10 cellular contexts compared by ENCODE assay signal in genomic region chr12:68290126-68290525, GRCh38. TPM values are rescaled to one million over a fixed set of nuclear protein-coding genes. Genes with fewer than 3 reads are reported as not detected.
DNase-seq lines count a peak whose midpoint lies in the region; ATAC-seq, FAIRE-seq and TF ChIP-seq lines count a peak whose summit lies in the region.
"Had no signal": no experiment of that assay in that cellular context is flagged by ENCODE, and none has a peak within 500 bp of the region (broad histone marks: within the 10 kb centered on the region; RNA-seq: fewer than 3 reads in every experiment).

No MANE protein-coding gene starts in this region.

- TF ChIP-seq POLR2A in H54 (IDR thresholded peaks at IDR 0.05; ENCODE audit: low read depth, low read length) = no peak

- H3K27me3 Mint-ChIP-seq in activated naive CD8-positive, alpha-beta T cell treated with anti-CD3 and anti-CD28 coated beads, Interleukin-2, amount 10 ng/mL, durations not matched to agents 7 days and 5 days = no peaks in the 10 kb centered on the region

- intact Hi-C loops in Right ventricle myocardium inferior (cut with DNase I) = no loop called here

- POLR2A ChIA-PET in activated naive CD8-positive, alpha-beta T cell treated with anti-CD3 and anti-CD28 coated beads, Interleukin-2, amount 10 ng/mL, durations not matched to agents 7 days and 5 days (lab: Charles Lee) = no interaction called here

- peaks cover 2% of the 10 kb centered on the region for H3K9me3 Mint-ChIP-seq in activated naive CD8-positive, alpha-beta T cell treated with anti-CD3 and anti-CD28 coated beads, Interleukin-2, amount 10 ng/mL, durations not matched to agents 7 days and 5 days

- FAIRE-seq in H54 (lab: Jason Lieb, UNC) = no peak

- DNase-seq in activated naive CD8-positive, alpha-beta T cell treated with anti-CD3 and anti-CD28 coated beads, Interleukin-2, amount 10 ng/mL, durations not matched to agents 7 days and 5 days = no peak
- DNase-seq in H54 (ENCODE audit: insufficient read length, low spot score) = no peak
- no peak for DNase-seq in AG08395 (ENCODE audit: low spot score)
- DNase-seq in Right ventricle myocardium inferior (ENCODE audit: missing footprints) = no peak
- no peak for DNase-seq in DMS 273 (lab: John Stamatoyannopoulos, UW; ENCODE audit: unreplicated experiment)
- DNase-seq: GF-D8, NCI-H226 had no signal

- H3K27ac Mint-ChIP-seq in activated naive CD8-positive, alpha-beta T cell treated with anti-CD3 and anti-CD28 coated beads, Interleukin-2, amount 10 ng/mL, durations not matched to agents 7 days and 5 days = no peak overlapping the region

- H3K36me3 Mint-ChIP-seq in activated naive CD8-positive, alpha-beta T cell treated with anti-CD3 and anti-CD28 coated beads, Interleukin-2, amount 10 ng/mL, durations not matched to agents 7 days and 5 days = peaks cover 17% of the 10 kb centered on the region

- no peak overlapping the region for H3K4me3 Mint-ChIP-seq in activated naive CD8-positive, alpha-beta T cell treated with anti-CD3 and anti-CD28 coated beads, Interleukin-2, amount 10 ng/mL, durations not matched to agents 7 days and 5 days

- ATAC-seq in GM18498 (IDR thresholded peaks at IDR 0.05; ENCODE audit: unreplicated experiment) (peak; percentile 93), GM21529 (IDR thresholded peaks at IDR 0.05; ENCODE audit: unreplicated experiment) (peak; percentile 99), HG03571 (IDR thresholded peaks at IDR 0.05; ENCODE audit: unreplicated experiment) (peak; percentile 96), Right ventricle myocardium inferior (no peak)
- peak; percentile 80 for ATAC-seq in activated naive CD8-positive, alpha-beta T cell treated with anti-CD3 and anti-CD28 coated beads, Interleukin-2, amount 10 ng/mL, durations not matched to agents 7 days and 5 days (ENCODE audit: low read depth)

- H3K4me1 Mint-ChIP-seq in activated naive CD8-positive, alpha-beta T cell treated with anti-CD3 and anti-CD28 coated beads, Interleukin-2, amount 10 ng/mL, durations not matched to agents 7 days and 5 days = peaks cover 5% of the 10 kb centered on the region

RNA-seq across cellular contexts. Expression of gene IL22, which starts 36.7 kb away (rescaled TPM):
- not detected for total RNA-seq in activated naive CD8-positive, alpha-beta T cell treated with anti-CD3 and anti-CD28 coated beads, Interleukin-2, amount 10 ng/mL, durations not matched to agents 7 days and 5 days
- not detected for total RNA-seq in Right ventricle myocardium inferior

RNA-seq across cellular contexts. Expression of gene MDM1, which starts 42.0 kb away (rescaled TPM):
- 10 to 100 TPM; 23.2 to 24.0 TPM for total RNA-seq in activated naive CD8-positive, alpha-beta T cell treated with anti-CD3 and anti-CD28 coated beads, Interleukin-2, amount 10 ng/mL, durations not matched to agents 7 days and 5 days
- total RNA-seq in Right ventricle myocardium inferior = 7.4 TPM
